Comparison of ENCODE assay signal across 14 cellular contexts in genomic region chr22:40717657-40718056, GRCh38. TPM values are rescaled to one million over a fixed set of nuclear protein-coding genes. Genes with fewer than 3 reads are reported as not detected.
"Had no signal": no experiment of that assay in that cellular context is flagged by ENCODE, and none has a peak within 500 bp of the region (broad histone marks: within the 10 kb centered on the region; RNA-seq: fewer than 3 reads in every experiment).

No MANE protein-coding gene starts in this region.

RNA-seq across cellular contexts. Expression of gene MCHR1, which starts 38.4 kb away (rescaled TPM):
- total RNA-seq: activated B cell treated with CpG ODN at 0.5 μM for 24 hours; activated CD4-positive, alpha-beta memory T cell treated with anti-CD3 and anti-CD28 coated beads for 36 hours; activated CD4-positive, alpha-beta memory T cell treated with anti-CD3 and anti-CD28 coated beads, Interleukin-2, amount 10 ng/mL, durations not matched to agents 7 days and 5 days; activated CD4-positive, alpha-beta T cell treated with anti-CD3 and anti-CD28 coated beads for 36 hours; activated CD4-positive, alpha-beta T cell treated with anti-CD3 and anti-CD28 coated beads, Interleukin-2, amount 10 ng/mL, durations not matched to agents 24 days and 14 days; activated CD4-positive, alpha-beta T cell treated with anti-CD3 and anti-CD28 coated beads, Interleukin-2, amount 10 ng/mL, durations not matched to agents 7 days and 5 days; activated CD8-positive, alpha-beta memory T cell treated with anti-CD3 and anti-CD28 coated beads for 36 hours; activated CD8-positive, alpha-beta memory T cell treated with anti-CD3 and anti-CD28 coated beads, Interleukin-2, amount 10 ng/mL, durations not matched to agents 7 days and 5 days; activated CD8-positive, alpha-beta T cell treated with anti-CD3 and anti-CD28 coated beads for 36 hours; activated CD8-positive, alpha-beta T cell treated with anti-CD3 and anti-CD28 coated beads, Interleukin-2, amount 10 ng/mL, durations not matched to agents 7 days and 5 days; T-cell; T-helper 1 cell treated with Interleukin-12 subunit alpha and Interleukin-12 subunit beta and Interleukin-4 antibody, amounts not matched to agents 30 ng/mL and 1 ng/mL, for 36 hours; T-helper 17 cell; T-helper 2 cell treated with Interferon-gamma antibody and Interleukin-4, amounts not matched to agents 100 ng/mL and 5 ng/mL, for 36 hours had no signal
